Comparison of ENCODE assay signal across 8 cellular contexts in the genomic region with DNA sequence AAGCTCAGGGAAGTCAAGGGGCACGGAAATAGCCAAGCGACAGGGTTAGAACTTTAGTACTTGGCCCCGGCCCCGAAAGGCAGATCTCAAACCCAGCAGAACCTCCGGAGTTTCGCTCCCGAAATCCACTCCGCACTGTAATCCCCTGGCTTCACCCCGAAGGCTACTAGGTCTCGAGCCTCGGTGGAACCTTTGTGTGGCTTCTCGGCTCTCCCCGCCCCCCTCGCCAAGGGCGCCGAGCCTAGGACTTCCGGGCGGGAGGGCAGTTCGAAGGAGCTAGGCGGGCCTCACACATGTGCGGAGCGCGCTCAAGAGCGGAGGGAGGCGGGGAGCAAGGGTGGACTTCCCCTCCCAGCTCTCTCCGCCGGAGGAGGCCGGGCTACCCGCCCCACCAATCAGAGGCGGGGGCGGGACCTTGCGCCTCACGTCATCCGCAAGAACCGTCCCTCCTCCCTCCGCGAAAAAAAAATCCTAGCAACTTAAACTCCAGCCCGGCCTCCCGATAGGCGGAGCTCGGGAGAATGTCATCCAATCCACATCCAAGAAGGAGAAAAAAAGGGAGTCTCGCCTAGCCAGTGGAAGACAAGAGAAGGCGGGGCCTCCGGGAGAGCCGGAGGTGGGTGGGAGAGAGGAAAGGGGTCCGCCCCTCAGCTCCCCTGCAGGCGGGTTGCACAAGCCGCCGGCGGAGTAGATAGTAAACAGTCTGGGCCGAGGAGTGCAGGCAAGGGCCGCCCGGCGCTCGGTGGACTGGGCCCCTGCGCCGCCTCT. TPM values are rescaled to one million over a fixed set of nuclear protein-coding genes. Genes with fewer than 3 reads are reported as not detected.
A peak's percentile ranks its signal among the peaks of the same experiment; 100 is the strongest.
DNase-seq lines count a peak whose midpoint lies in the region; ATAC-seq and TF ChIP-seq lines count a peak whose summit lies in the region.

No MANE protein-coding gene starts in this region.

- no peaks in the 10 kb centered on the region for H3K9me3 ChIP-seq in spleen

- WGBS in spleen, 5 donors: 0 to 1% (median 0%) methylated on average over 32 to 57 of the region's 57 CpGs

- H3K36me3 ChIP-seq in spleen: no peaks in the 10 kb centered on the region

- H3K4me3 ChIP-seq in spleen: peak overlapping the region; percentile 87 to 99 (median 92)

- peak overlapping the region; percentile 95 to 99 (median 98) for H3K27ac ChIP-seq in spleen

- intact Hi-C loops in spleen (cut with DNase I; ENCODE audit: low total_unique reads): loop anchor here (10.0 kb wide), 1 partner anchor 79 kb away; no protein-coding TSS in a partner anchor

- peak in 4 of 11 experiments; percentile 10 to 27 (median 24) for TF ChIP-seq CTCF in spleen (IDR thresholded peaks at IDR 0.05 in 8 of 11, conservative IDR thresholded peaks at IDR 0.05 in 3 of 11)

- DNase-seq in AG20443 (ENCODE audit: low spot score): peak; percentile 94
- peak; percentile 97 to 99 for DNase-seq in NCI-H446 (lab: John Stamatoyannopoulos, UW)
- DNase-seq in cerebellar cortex (ENCODE audit: low spot score): peak; percentile 100
- DNase-seq in iris pigment epithelial cell (ENCODE audit: low read depth): peak; percentile 100
- peak; percentile 99 for DNase-seq in spleen

- H3K27me3 ChIP-seq in spleen (replicated peaks in 1 of 7): no peaks in the 10 kb centered on the region

- H3K4me1 ChIP-seq in spleen: peaks cover 9 to 53% (median 39%) of the 10 kb centered on the region in 6 donors

- peak; percentile 36 for ATAC-seq in GM19035 (IDR thresholded peaks at IDR 0.05; ENCODE audit: unreplicated experiment)
- peak; percentile 32 for ATAC-seq in HG03342 (IDR thresholded peaks at IDR 0.05; ENCODE audit: unreplicated experiment)
- ATAC-seq in activated CD4-positive, CD25-positive, alpha-beta regulatory T cell treated with anti-CD3 and anti-CD28 coated beads, Interleukin-2, amount 50 U/mL, for 24 hours: peak; percentile 42 to 44

- TF ChIP-seq POLR2A in spleen (IDR thresholded peaks at IDR 0.05): peak; percentile 39 to 59 (median 57)

RNA-seq across cellular contexts. Expression of a gene that starts 2.4 kb away (rescaled TPM):
- 10 to 100 TPM; 64.5 to 90.2 (median 84.7) TPM for total RNA-seq in spleen
- 10 to 100 TPM in 1 of 3 donors, 1 to 10 TPM in 2; 8.2 to 12.5 (median 8.4) TPM for polyA plus RNA-seq in spleen

Comparison
In these comparisons a context has a peak if more than half of its experiments do, and no peak if none do; other contexts are left out.
1. Peak in every context shown above with its lines: DNase-seq, ATAC-seq, H3K4me3 ChIP-seq and H3K27ac ChIP-seq.